ENCODE assay signal across 14 cellular contexts in genomic region chr2:133262888-133263287, GRCh38.
DNase-seq lines count a peak whose midpoint lies in the region; ATAC-seq, FAIRE-seq and TF ChIP-seq lines count a peak whose summit lies in the region.
"Had no signal": no experiment of that assay in that cellular context is flagged by ENCODE, and none has a peak within 500 bp of the region (broad histone marks: within the 10 kb centered on the region; RNA-seq: fewer than 3 reads in every experiment).

No MANE protein-coding gene starts in this region.

- TF ChIP-seq CTCF in A549 (IDR thresholded peaks at IDR 0.05) (peak; percentile 57), D721Med (IDR thresholded peaks at IDR 0.05; ENCODE audit: insufficient read depth, missing control alignments) (peak; percentile 43), OCI-LY7 (conservative IDR thresholded peaks at IDR 0.05; ENCODE audit: low read length) (0 out of 2 replicates have a peak, but pooled peaks have one; percentile 27), epithelial cell of esophagus (IDR thresholded peaks at IDR 0.05; ENCODE audit: insufficient read depth, low read depth, low read length, missing control alignments) (peak; percentile 74), tibial nerve (IDR thresholded peaks at IDR 0.05) (no peak)

- intact Hi-C loops in OCI-LY7 (cut with micrococcal nuclease; ENCODE audit: unreplicated experiment), result no loop called here

- TF ChIP-seq POLR2A in A549 (IDR thresholded peaks at IDR 0.05; ENCODE audit: low read length) (no peak), tibial nerve (IDR thresholded peaks at IDR 0.05) (no peak)

- peaks cover 0 to 11% of the 10 kb centered on the region in 2 donors for H3K27me3 ChIP-seq in tibial nerve
- H3K27me3 ChIP-seq: uterus had no signal

- TF ChIP-seq EP300 in A549 (IDR thresholded peaks at IDR 0.05), result no peak
- no peak for TF ChIP-seq EP300 in tibial nerve (IDR thresholded peaks at IDR 0.05)

- CTCF ChIA-PET in A549 (lab: Yijun Ruan, JAX), result interaction anchor here (0.7 to 5.0 kb wide), 16 partner anchors 9 to 588 kb away, joined by 3 to 48 read pairs (median 4); partner anchors contain the start of gene NCKAP5
- CTCF ChIA-PET in OCI-LY7 (lab: Charles Lee; ENCODE audit: unreplicated experiment), result no interaction called here

- H3K36me3 ChIP-seq in OCI-LY7 (ENCODE audit: insufficient read depth, low read length), result no peaks in the 10 kb centered on the region
- H3K36me3 ChIP-seq in tibial nerve, result no peaks in the 10 kb centered on the region
- H3K36me3 ChIP-seq: uterus had no signal

- peak overlapping the region; percentile 11 to 98; a peak in 4 of 6 replicates for H3K27ac ChIP-seq in A549
- H3K27ac ChIP-seq in OCI-LY7 (ENCODE audit: low read depth, low read length, poor library complexity, severe bottlenecking), result no peak overlapping the region
- no peak overlapping the region for H3K27ac ChIP-seq in tibial nerve
- H3K27ac ChIP-seq: uterus had no signal

- H3K4me2 ChIP-seq in A549 (peak overlapping the region; percentile 97), OCI-LY7 (ENCODE audit: low read length) (no peak overlapping the region)

- no peak for FAIRE-seq in A549 (lab: Jason Lieb, UNC)
- no peak for FAIRE-seq in D721Med (lab: Jason Lieb, UNC)
- FAIRE-seq: GM18507 had no signal

- TF ChIP-seq RAD21 in A549 (conservative IDR thresholded peaks at IDR 0.05 in 1 of 2, IDR thresholded peaks at IDR 0.05 in 1 of 2), result peak; percentile 72 to 77

- no peaks in the 10 kb centered on the region for H3K79me2 ChIP-seq in OCI-LY7 (ENCODE audit: insufficient read depth, low read depth, low read length)

- H3K9me3 ChIP-seq in A549 (no peaks in the 10 kb centered on the region), OCI-LY7 (ENCODE audit: low read length) (no peaks in the 10 kb centered on the region), tibial nerve (no peaks in the 10 kb centered on the region)
- H3K9me3 ChIP-seq: uterus had no signal

- no TSS peak for BruUV-seq in OCI-LY7 (replicated peaks; lab: Mats Ljungman, UMichigan)

- H3K4me3 ChIP-seq in A549 (no peak overlapping the region), OCI-LY7 (ENCODE audit: low read depth, low read length, poor library complexity, severe bottlenecking) (no peak overlapping the region), epithelial cell of esophagus (ENCODE audit: low read length) (no peak overlapping the region), tibial nerve (no peak overlapping the region)
- H3K4me3 ChIP-seq: uterus had no signal

- H2AFZ ChIP-seq in OCI-LY7 (ENCODE audit: low read length), result no peak overlapping the region

- H3K4me1 ChIP-seq in A549 (peaks cover 44% of the 10 kb centered on the region), OCI-LY7 (ENCODE audit: insufficient read depth, low read length, poor library complexity, severe bottlenecking) (no peaks in the 10 kb centered on the region), tibial nerve (peaks cover 0 to 33% (median 0%) of the 10 kb centered on the region in 4 donors)

- 26% methylated on average over 2 of the region's 2 CpGs for WGBS in A549 (ENCODE audit: missing lambda C conversion rate)
- 77 to 80% methylated on average over 2 of the region's 2 CpGs for WGBS in tibial nerve, 2 donors

- H3K9me2 ChIP-seq in OCI-LY7 (ENCODE audit: insufficient read depth, low read length), result no peaks in the 10 kb centered on the region

- POLR2A ChIA-PET in A549 (lab: Yijun Ruan, JAX) (interaction anchor here (0.6 to 0.7 kb wide), 2 partner anchors 129 to 298 kb away, joined by 3 to 5 read pairs; no protein-coding TSS in a partner anchor), OCI-LY7 (lab: Charles Lee) (no interaction called here)

- peak in 1 of 2 experiments; percentile 35 for DNase-seq in A549 (ENCODE audit: low read depth in 1 of 2, low spot score in 1 of 2)
- DNase-seq in D721Med (ENCODE audit: insufficient read length, low spot score), result no peak
- DNase-seq in OCI-LY7 (ENCODE audit: low spot score), result no peak
- DNase-seq in epithelial cell of esophagus (ENCODE audit: low read depth), result peak; percentile 63
- DNase-seq in stimulated activated CD4-positive, alpha-beta T cell treated with anti-CD3 and anti-CD28 coated beads, Interleukin-4, amount 100 ng/mL, for 4 hours, result no peak
- no peak for DNase-seq in tibial nerve (ENCODE audit: low spot score in 2 of 2)
- DNase-seq: activated T-cell treated with anti-CD3 and anti-CD28 coated beads, Interleukin-2, amount 50 U/mL, for 1 hour; aorta; NCI-H1930; RPMI8226; uterus had no signal

- no peaks in the 10 kb centered on the region for H4K20me1 ChIP-seq in OCI-LY7 (ENCODE audit: insufficient read depth, low read length)

- ATAC-seq in A549, result no peak
- ATAC-seq in GM18519 (IDR thresholded peaks at IDR 0.05; ENCODE audit: low FRiP score, unreplicated experiment), result no peak
- ATAC-seq in HG02623 (IDR thresholded peaks at IDR 0.05; ENCODE audit: unreplicated experiment), result no peak

TF ChIP-seq in A549, 52 proteins besides CTCF, POLR2A, EP300 and RAD21:
- TF ChIP-seq ZNF302 (CRISPR knock-in tag; IDR thresholded peaks at IDR 0.05) (no peak), SMC3 (IDR thresholded peaks at IDR 0.05) (peak; percentile 77)

Comparison
In these comparisons a context has a peak if more than half of its experiments do, and no peak if none do; other contexts are left out.
1. H3K27ac ChIP-seq: peak in A549 (2 of 2); none in OCI-LY7 (single experiment) and tibial nerve (0 of 4).
2. CTCF ChIP-seq: peak in A549 (single experiment), D721Med (single experiment), OCI-LY7 (single experiment) and epithelial cell of esophagus (single experiment); none in tibial nerve (0 of 5).